Comparison of ENCODE assay signal across 8 cellular contexts in the genomic region with DNA sequence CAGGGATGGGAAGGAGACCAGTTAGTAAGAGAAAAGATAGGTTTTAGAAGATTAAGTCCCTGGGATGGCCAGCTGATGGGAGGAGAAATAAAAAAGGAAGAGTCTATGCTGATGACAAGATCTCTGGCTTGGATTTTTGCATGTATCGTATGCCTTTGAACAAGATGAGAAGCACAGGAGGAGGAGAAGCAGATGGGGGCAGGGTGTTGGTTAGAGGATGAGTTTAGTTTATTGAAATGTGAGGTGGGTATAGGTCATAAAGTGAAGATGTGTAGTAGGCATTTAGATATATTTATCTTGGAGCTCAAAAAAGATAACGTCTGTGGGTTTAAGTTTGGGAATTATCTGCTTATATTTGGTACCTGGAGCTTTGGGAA. TPM values are rescaled to one million over a fixed set of nuclear protein-coding genes. Genes with fewer than 3 reads are reported as not detected.
DNase-seq lines count a peak whose midpoint lies in the region; ATAC-seq and TF ChIP-seq lines count a peak whose summit lies in the region.

No MANE protein-coding gene starts in this region.

- H3K23ac ChIP-seq in IMR-90 (ENCODE audit: low read depth, low read length) = 0 out of 2 replicates have a peak overlapping the region, but pooled peaks have one; percentile 75

- H3K27me3 ChIP-seq in BE2C = no peaks in the 10 kb centered on the region
- no peaks in the 10 kb centered on the region for H3K27me3 ChIP-seq in IMR-90 (ENCODE audit: control insufficient read depth, insufficient read depth, low read length)
- H3K27me3 ChIP-seq in dorsolateral prefrontal cortex = peaks cover 0 to 8% (median 0%) of the 10 kb centered on the region in 45 donors
- no peaks in the 10 kb centered on the region for H3K27me3 ChIP-seq in neural cell (ENCODE audit: insufficient read depth, low read depth, low read length)

- peaks cover 13 to 26% of the 10 kb centered on the region in 2 experiments for H3K79me1 ChIP-seq in IMR-90 (ENCODE audit: low read depth in 1 of 2, low read length in 2 of 2)

- CTCF ChIA-PET in IMR-90 (lab: Yijun Ruan, JAX) = interaction anchor here (0.6 kb wide), 1 partner anchor 130 kb away, joined by 3 read pairs; no protein-coding TSS in a partner anchor

- in situ Hi-C loops in IMR-90 (cut with MboI; ENCODE audit: low sequenced_read_pairs) = no loop called here

- no peak for ATAC-seq in IMR-90 (ENCODE audit: low read depth)
- ATAC-seq in GM21737 (IDR thresholded peaks at IDR 0.05; ENCODE audit: unreplicated experiment) = no peak
- no peak for ATAC-seq in left colon

- H4K20me1 ChIP-seq in IMR-90 (ENCODE audit: insufficient read depth, low read length) (no peaks in the 10 kb centered on the region; the same call in 1 of the 2 replicates), neural cell (ENCODE audit: insufficient read depth) (no peaks in the 10 kb centered on the region)

- H3K9ac ChIP-seq in IMR-90 (ENCODE audit: low read depth, low read length) = peak overlapping the region; percentile 80
- H3K9ac ChIP-seq in neural cell (ENCODE audit: low read length) = peak overlapping the region; percentile 84

- H3K4ac ChIP-seq in IMR-90 (ENCODE audit: low read depth, low read length) = peak overlapping the region; percentile 43; the same call in 1 of the 2 replicates

- no peak overlapping the region for H2BK20ac ChIP-seq in IMR-90 (ENCODE audit: low read depth, low read length)

- no peak for DNase-seq in BE2C
- DNase-seq in IMR-90 = no peak
- no peak for DNase-seq in dorsolateral prefrontal cortex
- DNase-seq in left colon = no peak
- DNase-seq in LoVo (ENCODE audit: low spot score) = no peak
- DNase-seq in SHP77 (lab: John Stamatoyannopoulos, UW) = no peak

- POLR2A ChIA-PET in IMR-90 (lab: Charles Lee; ENCODE audit: unreplicated experiment) = no interaction called here

- H2BK5ac ChIP-seq in IMR-90 (ENCODE audit: low read depth, low read length, poor library complexity, severe bottlenecking) = peak overlapping the region; percentile 71

- TSS peak; percentile 42 for BruUV-seq in IMR-90 (replicated peaks; lab: Mats Ljungman, UMichigan)

- peak overlapping the region; percentile 89; the same call in 1 of the 2 replicates for H3K27ac ChIP-seq in IMR-90 (ENCODE audit: insufficient read depth, low read length)
- peak overlapping the region in 54 of 59 donors; percentile 24 to 99 (median 92) for H3K27ac ChIP-seq in dorsolateral prefrontal cortex
- H3K27ac ChIP-seq in neural cell (ENCODE audit: low read length) = peak overlapping the region; percentile 92

- H3K4me1 ChIP-seq in BE2C (no peaks in the 10 kb centered on the region), IMR-90 (ENCODE audit: control insufficient read depth, insufficient read depth, low read length) (no peaks in the 10 kb centered on the region)

- H2BK15ac ChIP-seq in IMR-90 (ENCODE audit: low read depth, low read length) = no peak overlapping the region

- H3K14ac ChIP-seq in IMR-90 (replicated peaks; ENCODE audit: low read depth, low read length) = peak overlapping the region; percentile 85; the same call in 1 of the 2 replicates

- intact Hi-C loops in IMR-90 (cut with micrococcal nuclease) (loop anchor here (2.0 kb wide), 1 partner anchor 47 kb away; the partner anchor contains the start of gene SFT2D2), dorsolateral prefrontal cortex (cut with DNase I) (no loop called here), left colon (cut with DNase I, micrococcal nuclease) (no loop called here)

- TF ChIP-seq EP300 in neural cell (conservative IDR thresholded peaks at IDR 0.05; ENCODE audit: poor library complexity, severe bottlenecking) = no peak

- peaks cover 36% of the 10 kb centered on the region for H3K79me2 ChIP-seq in neural cell (replicated peaks; ENCODE audit: insufficient read depth, low read length)

- TF ChIP-seq POLR2A in IMR-90 (IDR thresholded peaks at IDR 0.05; ENCODE audit: low read depth, low read length) = no peak

- H3K36me3 ChIP-seq in BE2C (peaks cover 5% of the 10 kb centered on the region), IMR-90 (ENCODE audit: control insufficient read depth, insufficient read depth, low read length) (no peaks in the 10 kb centered on the region; the same call in 1 of the 2 replicates), neural cell (ENCODE audit: insufficient read depth, low read length) (no peaks in the 10 kb centered on the region)

- H3K4me2 ChIP-seq in IMR-90 (ENCODE audit: low read depth, low read length) (peak overlapping the region; percentile 79), neural cell (ENCODE audit: low read length) (peak overlapping the region; percentile 93)

- no peak overlapping the region for H3K18ac ChIP-seq in IMR-90 (ENCODE audit: low read depth, low read length)

- no peak overlapping the region for H4K5ac ChIP-seq in IMR-90 (ENCODE audit: low read depth, low read length)

- H2BK120ac ChIP-seq in IMR-90 (ENCODE audit: low read depth, low read length) = no peak overlapping the region

- no peak for TF ChIP-seq CTCF in BE2C (IDR thresholded peaks at IDR 0.05; ENCODE audit: low read depth, low read length)
- TF ChIP-seq CTCF in IMR-90 (conservative IDR thresholded peaks at IDR 0.05; ENCODE audit: low read depth, low read length) = no peak
- no peak for TF ChIP-seq CTCF in dorsolateral prefrontal cortex (IDR thresholded peaks at IDR 0.05 in 54 of 56, conservative IDR thresholded peaks at IDR 0.05 in 2 of 56; ENCODE audit: low read depth in 1 of 56, partially characterized antibody in 56 of 56)
- no peak for TF ChIP-seq CTCF in neural cell (IDR thresholded peaks at IDR 0.05; ENCODE audit: poor library complexity, severe bottlenecking)

- no peaks in the 10 kb centered on the region for H3K9me2 ChIP-seq in neural cell (ENCODE audit: insufficient read depth, low read length)

- H3K9me3 ChIP-seq in BE2C (no peaks in the 10 kb centered on the region), IMR-90 (ENCODE audit: control insufficient read depth, insufficient read depth, low read length) (no peaks in the 10 kb centered on the region), neural cell (ENCODE audit: low read length) (no peaks in the 10 kb centered on the region)

- H3K56ac ChIP-seq in IMR-90 (ENCODE audit: extremely low read depth, insufficient read depth, low read length) = peak overlapping the region; percentile 80; the same call in 1 of the 2 replicates

- peak overlapping the region; percentile 99 for H2AFZ ChIP-seq in IMR-90 (replicated peaks; ENCODE audit: low read length, poor library complexity)
- H2AFZ ChIP-seq in neural cell (ENCODE audit: low read depth, low read length) = peak overlapping the region; percentile 40

- no peak overlapping the region for H4K91ac ChIP-seq in IMR-90 (ENCODE audit: insufficient read depth, low read depth, low read length)

- 0 out of 2 replicates have a peak overlapping the region, but pooled peaks have one; percentile 4 for H2AK5ac ChIP-seq in IMR-90 (ENCODE audit: low read depth, low read length)

- peak overlapping the region; percentile 96 for H2AK9ac ChIP-seq in IMR-90 (replicated peaks; ENCODE audit: low read depth, low read length, poor library complexity)

- TF ChIP-seq RAD21 in IMR-90 (IDR thresholded peaks at IDR 0.05; ENCODE audit: low read length) (no peak), neural cell (conservative IDR thresholded peaks at IDR 0.05) (no peak)

- H3K4me3 ChIP-seq in BE2C (ENCODE audit: low read depth, low read length) = peak overlapping the region; percentile 81
- peak overlapping the region; percentile 74 for H3K4me3 ChIP-seq in IMR-90 (ENCODE audit: insufficient read depth, low read depth, low read length)
- H3K4me3 ChIP-seq in dorsolateral prefrontal cortex = peak overlapping the region; percentile 71 to 99 (median 86)
- peak overlapping the region; percentile 76 for H3K4me3 ChIP-seq in neural cell (ENCODE audit: low read length)

- H4K8ac ChIP-seq in IMR-90 (ENCODE audit: low read depth in 2 of 2, low read length in 2 of 2) = peak overlapping the region; percentile 66 to 76; a peak in 3 of 4 replicates

- dilution Hi-C loops in IMR-90 (cut with HindIII; ENCODE audit: low sequenced_read_pairs, unreplicated experiment) = no loop called here

- H3K9me1 ChIP-seq in IMR-90 (ENCODE audit: insufficient read depth, low read length) = no peaks in the 10 kb centered on the region

- 35% methylated on average over 2 of the region's 2 CpGs; no CpG with 5 or more reads in 1 of the 2 experiments for WGBS in IMR-90 (ENCODE audit: extremely low coverage in 2 of 2, insufficient read length in 1 of 2), 2 experiments

- H3F3A ChIP-seq in neural cell (ENCODE audit: insufficient read depth, low read length, poor library complexity, severe bottlenecking) = no peaks in the 10 kb centered on the region

TF ChIP-seq in IMR-90, 13 proteins besides CTCF, POLR2A, EP300 and RAD21 (continues in another document):
- TF ChIP-seq NFE2L2 (IDR thresholded peaks at IDR 0.05; ENCODE audit: low read depth, low read length) = no peak

TF ChIP-seq in neural cell, 6 proteins besides CTCF, POLR2A, EP300 and RAD21 (continues in another document):
- TF ChIP-seq EZH2 (IDR thresholded peaks at IDR 0.05; ENCODE audit: borderline replicate concordance, insufficient read depth, low read length, poor library complexity, severe bottlenecking) = no peak

RNA-seq across cellular contexts. Expression of gene TIPRL, which starts 1.4 kb away (rescaled TPM):
- 52.4 TPM for polyA plus RNA-seq in BE2C (2012; ENCODE audit: insufficient read depth, insufficient read length, low read depth)
- total RNA-seq in IMR-90 (2012; rRNA removed) (15.4 and 41.1 TPM in 2 replicates), dorsolateral prefrontal cortex (10 to 100 TPM; 14.6 to 51.2 (median 34.7) TPM), left colon (10 to 100 TPM; 33.5 to 36.3 TPM)
- polyA plus RNA-seq in IMR-90 (2012; rRNA removed) (20.0 and 23.8 TPM in 2 replicates), neural cell (98.1 and 131 TPM in 2 replicates)
- polyA plus RNA-seq in IMR-90 (2012; cell fraction: cytosol; rRNA removed) = 4.2 and 5.3 TPM in 2 replicates
- polyA plus RNA-seq in IMR-90 (2012; cell fraction: nucleus; rRNA removed; ENCODE audit: low replicate concordance) = 1.7 and 7.9 TPM in 2 replicates
- polyA minus RNA-seq in neural cell = 92.3 and 106 TPM in 2 replicates

RNA-seq across cellular contexts. Expression of gene GPR161, which starts 43.4 kb away (rescaled TPM):
- polyA plus RNA-seq in BE2C (2012; ENCODE audit: insufficient read depth, insufficient read length, low read depth) = 0.14 TPM
- total RNA-seq in IMR-90 (2012; rRNA removed) = 11.1 and 13.3 TPM in 2 replicates
- polyA plus RNA-seq in IMR-90 (2012; rRNA removed) = 12.4 and 12.5 TPM in 2 replicates
- 8.8 and 12.9 TPM in 2 replicates for polyA plus RNA-seq in IMR-90 (2012; cell fraction: cytosol; rRNA removed)
- polyA plus RNA-seq in IMR-90 (2012; cell fraction: nucleus; rRNA removed; ENCODE audit: low replicate concordance) = 8.4 and 15.0 TPM in 2 replicates
- total RNA-seq in dorsolateral prefrontal cortex = 10 to 100 TPM in 108 of 120 experiments, 1 to 10 TPM in 12; 7.9 to 19.9 (median 13.2) TPM
- 39.0 and 45.5 TPM in 2 replicates for polyA plus RNA-seq in neural cell
- polyA minus RNA-seq in neural cell = 84.2 and 84.4 TPM in 2 replicates
- total RNA-seq in left colon = 1 to 10 TPM; 3.4 to 7.2 TPM

RNA-seq across cellular contexts. Expression of gene SFT2D2, which starts 45.7 kb away (rescaled TPM):
- 4.9 TPM for polyA plus RNA-seq in BE2C (2012; ENCODE audit: insufficient read depth, insufficient read length, low read depth)
- total RNA-seq in IMR-90 (2012; rRNA removed) (37.6 and 42.2 TPM in 2 replicates), dorsolateral prefrontal cortex (10 to 100 TPM; 15.0 to 59.6 (median 26.0) TPM), left colon (10 to 100 TPM; 77.9 to 83.6 TPM)
- polyA plus RNA-seq in IMR-90 (2012; rRNA removed) (8.8 and 11.1 TPM in 2 replicates), neural cell (4.5 and 8.3 TPM in 2 replicates)
- 3.2 and 3.4 TPM in 2 replicates for polyA plus RNA-seq in IMR-90 (2012; cell fraction: cytosol; rRNA removed)
- 2.7 and 12.8 TPM in 2 replicates for polyA plus RNA-seq in IMR-90 (2012; cell fraction: nucleus; rRNA removed; ENCODE audit: low replicate concordance)
- polyA minus RNA-seq in neural cell = 15.5 and 15.8 TPM in 2 replicates
